In the genomic region with DNA sequence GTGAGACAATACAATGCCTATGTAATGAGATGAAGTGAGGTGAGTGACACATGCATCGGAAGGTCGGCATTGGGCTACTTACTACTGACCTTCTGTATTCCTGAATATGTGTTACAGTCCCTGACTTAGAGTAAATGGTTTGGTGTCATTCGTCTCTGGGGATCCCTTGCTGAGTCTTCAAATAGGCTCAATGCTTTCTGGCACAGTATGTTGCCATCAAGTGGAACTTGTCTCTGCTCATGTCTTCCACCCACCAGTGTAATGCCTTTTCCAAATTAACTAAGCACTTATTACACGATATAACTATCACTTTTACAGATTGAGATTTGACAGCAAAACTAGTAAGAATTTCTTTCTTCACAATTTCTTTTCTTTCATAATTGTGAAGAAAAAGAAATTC, we compare ENCODE assay signal across 19 cellular contexts. TPM values are rescaled to one million over a fixed set of nuclear protein-coding genes. Genes with fewer than 3 reads are reported as not detected.
DNase-seq lines count a peak whose midpoint lies in the region; ATAC-seq and TF ChIP-seq lines count a peak whose summit lies in the region.
"Had no signal": no experiment of that assay in that cellular context is flagged by ENCODE, and none has a peak within 500 bp of the region (broad histone marks: within the 10 kb centered on the region; RNA-seq: fewer than 3 reads in every experiment).

No MANE protein-coding gene starts in this region.

- H3K27me3 Mint-ChIP-seq in HFFc6 (ENCODE audit: insufficient read depth), result no peaks in the 10 kb centered on the region; the same call in 1 of the 2 replicates

- POLR2A ChIA-PET in SK-N-SH (lab: Yijun Ruan, JAX), result no interaction called here

- no peak for ATAC-seq in body of pancreas

- no peak overlapping the region for H2AFZ ChIP-seq in SK-N-SH (ENCODE audit: low read depth)
- no peak overlapping the region for H2AFZ ChIP-seq in smooth muscle cell (ENCODE audit: low read depth)

- peaks cover 0 to 8% of the 10 kb centered on the region in 2 experiments for H3K36me3 ChIP-seq in SK-N-SH (replicated peaks in 1 of 2; ENCODE audit: control insufficient read depth in 1 of 2, insufficient read depth in 2 of 2, low read length in 1 of 2)
- H3K36me3 ChIP-seq in smooth muscle cell (ENCODE audit: low read depth), result no peaks in the 10 kb centered on the region
- no peaks in the 10 kb centered on the region for H3K36me3 ChIP-seq in body of pancreas (replicated peaks in 1 of 2; ENCODE audit: insufficient read depth in 1 of 2, low read depth in 2 of 2)

- H3K4me3 ChIP-seq in SK-N-SH (ENCODE audit: low read depth in 2 of 2, low read length in 1 of 2) (peak overlapping the region in 1 of 2 experiments; percentile 6; a peak in 1 of 4 replicates), smooth muscle cell (no peak overlapping the region), body of pancreas (no peak overlapping the region)

- intact Hi-C loops in body of pancreas (cut with DNase I), result no loop called here

- peak overlapping the region; percentile 54 for H3K4me2 ChIP-seq in SK-N-SH
- peak overlapping the region; percentile 35 for H3K4me2 ChIP-seq in smooth muscle cell

- peaks cover 24% of the 10 kb centered on the region for H3F3A ChIP-seq in SK-N-SH (replicated peaks; ENCODE audit: insufficient read depth)
- peaks cover 9% of the 10 kb centered on the region for H3F3A ChIP-seq in smooth muscle cell (ENCODE audit: low read depth)

- peaks cover 22% of the 10 kb centered on the region for H3K36me3 Mint-ChIP-seq in HFFc6 (ENCODE audit: low read depth)

- H3K79me2 ChIP-seq in SK-N-SH (ENCODE audit: insufficient read depth) (peaks cover 82% of the 10 kb centered on the region), smooth muscle cell (ENCODE audit: low read depth) (peaks cover 92% of the 10 kb centered on the region)

- H3K4me1 ChIP-seq in SK-N-SH (ENCODE audit: control insufficient read depth in 1 of 2, insufficient read depth in 2 of 2, low read depth in 1 of 2, low read length in 1 of 2), result peaks cover 0 to 7% of the 10 kb centered on the region in 2 experiments; a peak in 1 of 4 replicates
- H3K4me1 ChIP-seq in smooth muscle cell (ENCODE audit: low read depth), result peaks cover 3% of the 10 kb centered on the region
- peaks cover under 1% of the 10 kb centered on the region for H3K4me1 ChIP-seq in body of pancreas

- no peak for TF ChIP-seq EP300 in SK-N-SH (IDR thresholded peaks at IDR 0.05; ENCODE audit: borderline replicate concordance in 1 of 2, low read depth in 1 of 2, low read length in 1 of 2)

- H3K4me1 Mint-ChIP-seq in HFFc6 (ENCODE audit: low read depth), result peaks cover 34% of the 10 kb centered on the region

- H4K20me1 ChIP-seq in SK-N-SH (ENCODE audit: insufficient read depth) (no peaks in the 10 kb centered on the region), smooth muscle cell (ENCODE audit: low read depth) (peaks cover 47% of the 10 kb centered on the region)

- peaks cover 11% of the 10 kb centered on the region; the same call in 1 of the 2 replicates for H3K9me3 Mint-ChIP-seq in HFFc6

- WGBS in SK-N-SH (ENCODE audit: low lambda C conversion rate), result 66% methylated on average over 4 of the region's 4 CpGs
- WGBS in smooth muscle cell (ENCODE audit: low lambda C conversion rate), result 92% methylated on average over 4 of the region's 4 CpGs
- WGBS in body of pancreas, 2 donors, result 81 to 91% methylated on average over 4 of the region's 4 CpGs

- H3K27me3 ChIP-seq in SK-N-SH (ENCODE audit: insufficient read depth), result no peaks in the 10 kb centered on the region
- H3K27me3 ChIP-seq in smooth muscle cell (ENCODE audit: low read depth), result no peaks in the 10 kb centered on the region
- no peaks in the 10 kb centered on the region for H3K27me3 ChIP-seq in body of pancreas

- H3K9me3 ChIP-seq in SK-N-SH (peaks cover 7% of the 10 kb centered on the region; the same call in 1 of the 2 replicates), smooth muscle cell (replicated peaks; ENCODE audit: low read depth) (no peaks in the 10 kb centered on the region), body of pancreas (no peaks in the 10 kb centered on the region)

- peak overlapping the region; percentile 54; the same call in 1 of the 2 replicates for H3K27ac Mint-ChIP-seq in HFFc6

- TF ChIP-seq CTCF in HFFc6 (IDR thresholded peaks at IDR 0.05) (no peak), SK-N-SH (IDR thresholded peaks at IDR 0.05) (no peak), smooth muscle cell (IDR thresholded peaks at IDR 0.05; ENCODE audit: borderline replicate concordance, insufficient read depth, poor library complexity, severe bottlenecking) (no peak), body of pancreas (IDR thresholded peaks at IDR 0.05) (no peak)

- TF ChIP-seq POLR2A in body of pancreas (IDR thresholded peaks at IDR 0.05), result no peak

- TF ChIP-seq RAD21 in SK-N-SH (IDR thresholded peaks at IDR 0.05; ENCODE audit: low read length), result no peak

- H3K27ac ChIP-seq in SK-N-SH (ENCODE audit: low read depth in 2 of 2, low read length in 1 of 2), result peak overlapping the region; percentile 28 to 75; a peak in 2 of 4 replicates
- H3K27ac ChIP-seq in epithelial cell of prostate, result peak overlapping the region; percentile 67
- H3K27ac ChIP-seq in smooth muscle cell (ENCODE audit: low read depth), result peak overlapping the region; percentile 87
- no peak overlapping the region for H3K27ac ChIP-seq in body of pancreas

- H3K9ac ChIP-seq in SK-N-SH (peak overlapping the region; percentile 4; the same call in 1 of the 2 replicates), smooth muscle cell (ENCODE audit: low read depth) (peak overlapping the region; percentile 57)

- no peak for DNase-seq in HFFc6
- DNase-seq in SK-N-SH, result no peak
- no peak for DNase-seq in epithelial cell of prostate (ENCODE audit: low read depth, low spot score)
- DNase-seq in smooth muscle cell (lab: John Stamatoyannopoulos, UW; ENCODE audit: unreplicated experiment), result no peak
- DNase-seq in body of pancreas, result no peak
- DNase-seq in activated gamma-delta T cell (lab: John Stamatoyannopoulos, UW), result no peak
- no peak for DNase-seq in epidermal melanocyte (ENCODE audit: insufficient read length, low spot score)
- DNase-seq: Calu3, DMS79 treated with DMSO at 0.1 percent for 48 hours, GF-D8, KBM-7, NCI-H1048, NCI-H1417, NCI-H1694, NCI-H2029 treated with DMSO at 0.1 percent for 48 hours, NCI-H446 treated with DMSO at 0.1 percent for 48 hours, NCI-H526 treated with DMSO at 0.1 percent for 48 hours, RPMI8226, SHP77 treated with DMSO at 0.1 percent for 48 hours had no signal

- CTCF ChIA-PET in SK-N-SH (lab: Yijun Ruan, JAX), result interaction anchor here (1.5 kb wide), 1 partner anchor 11 kb away, joined by 6 read pairs; the partner anchor contains the start of gene CUL2

- peak overlapping the region; percentile 7 for H3K4me3 Mint-ChIP-seq in HFFc6

- H3K9me2 ChIP-seq in SK-N-SH, result no peaks in the 10 kb centered on the region

TF ChIP-seq in SK-N-SH, 30 proteins besides CTCF, POLR2A, EP300 and RAD21 (continues in another document):
- no peak for TF ChIP-seq RXRA (IDR thresholded peaks at IDR 0.05; ENCODE audit: borderline replicate concordance, low read depth)
- no peak for TF ChIP-seq TAF1 (IDR thresholded peaks at IDR 0.05; ENCODE audit: borderline replicate concordance, low read depth, low read length)
- no peak for TF ChIP-seq TCF12 (IDR thresholded peaks at IDR 0.05)
- no peak for TF ChIP-seq SIN3A (IDR thresholded peaks at IDR 0.05; ENCODE audit: borderline replicate concordance, low read depth, low read length)
- TF ChIP-seq, protein P1, sequence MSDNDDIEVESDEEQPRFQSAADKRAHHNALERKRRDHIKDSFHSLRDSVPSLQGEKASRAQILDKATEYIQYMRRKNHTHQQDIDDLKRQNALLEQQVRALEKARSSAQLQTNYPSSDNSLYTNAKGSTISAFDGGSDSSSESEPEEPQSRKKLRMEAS (IDR thresholded peaks at IDR 0.05; ENCODE audit: low read depth), result no peak
- no peak for TF ChIP-seq YY1 (IDR thresholded peaks at IDR 0.05; ENCODE audit: low read depth)
- TF ChIP-seq POLR2AphosphoS5 (IDR thresholded peaks at IDR 0.05; ENCODE audit: low read depth, low read length), result no peak
- no peak for TF ChIP-seq USF2 (IDR thresholded peaks at IDR 0.05; ENCODE audit: borderline replicate concordance, low read depth, low read length)
- TF ChIP-seq, protein P2, sequence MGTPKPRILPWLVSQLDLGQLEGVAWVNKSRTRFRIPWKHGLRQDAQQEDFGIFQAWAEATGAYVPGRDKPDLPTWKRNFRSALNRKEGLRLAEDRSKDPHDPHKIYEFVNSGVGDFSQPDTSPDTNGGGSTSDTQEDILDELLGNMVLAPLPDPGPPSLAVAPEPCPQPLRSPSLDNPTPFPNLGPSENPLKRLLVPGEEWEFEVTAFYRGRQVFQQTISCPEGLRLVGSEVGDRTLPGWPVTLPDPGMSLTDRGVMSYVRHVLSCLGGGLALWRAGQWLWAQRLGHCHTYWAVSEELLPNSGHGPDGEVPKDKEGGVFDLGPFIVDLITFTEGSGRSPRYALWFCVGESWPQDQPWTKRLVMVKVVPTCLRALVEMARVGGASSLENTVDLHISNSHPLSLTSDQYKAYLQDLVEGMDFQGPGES (IDR thresholded peaks at IDR 0.05; ENCODE audit: low read depth, low read length), result no peak
- no peak for TF ChIP-seq MXI1 (IDR thresholded peaks at IDR 0.05; ENCODE audit: low read depth, low read length)
- no peak for TF ChIP-seq NFIC (IDR thresholded peaks at IDR 0.05; ENCODE audit: borderline replicate concordance)
- no peak for TF ChIP-seq MEF2A (IDR thresholded peaks at IDR 0.05; ENCODE audit: borderline replicate concordance, low read depth)

RNA-seq across cellular contexts. Expression of gene CUL2, which starts 10.9 kb away (rescaled TPM):
- 10 to 100 TPM; 42.5 to 55.7 (median 51.3) TPM for total RNA-seq in HFFc6 (2021; fragmentation: NEBNext Ultra II Directional; extraction: Animal tissue kit (Norgen Biotek cat#: 25700))
- 13.1 and 15.0 TPM in 2 replicates for polyA plus RNA-seq in SK-N-SH (2012; rRNA removed)
- 20.3 and 22.2 TPM in 2 replicates for polyA plus RNA-seq in SK-N-SH (2012; cell fraction: cytosol; rRNA removed)
- polyA plus RNA-seq in SK-N-SH (2012; cell fraction: nucleus; rRNA removed), result 10.8 and 18.2 TPM in 2 replicates
- total RNA-seq in smooth muscle cell, result 38.7 and 52.5 TPM in 2 replicates
- polyA plus RNA-seq in smooth muscle cell, result 35.9 and 39.6 TPM in 2 replicates
- 1 to 10 TPM; 7.3 to 8.0 TPM for total RNA-seq in body of pancreas

RNA-seq across cellular contexts. Expression of gene CREM, which starts 47.4 kb away (rescaled TPM):
- 10 to 100 TPM; 21.1 to 34.0 (median 30.2) TPM for total RNA-seq in HFFc6 (2021; fragmentation: NEBNext Ultra II Directional; extraction: Animal tissue kit (Norgen Biotek cat#: 25700))
- 41.4 TPM in 2 replicates for polyA plus RNA-seq in SK-N-SH (2012; rRNA removed)
- 47.1 and 52.1 TPM in 2 replicates for polyA plus RNA-seq in SK-N-SH (2012; cell fraction: cytosol; rRNA removed)
- polyA plus RNA-seq in SK-N-SH (2012; cell fraction: nucleus; rRNA removed), result 15.7 and 28.2 TPM in 2 replicates
- 49.3 and 102 TPM in 2 replicates for total RNA-seq in smooth muscle cell
- 45.9 and 46.4 TPM in 2 replicates for polyA plus RNA-seq in smooth muscle cell
- 10 to 100 TPM; 10.5 to 26.7 TPM for total RNA-seq in body of pancreas

Comparison
In these comparisons a context has a peak if more than half of its experiments do, and no peak if none do; other contexts are left out.
1. H3K27ac ChIP-seq: peak in SK-N-SH (2 of 2), epithelial cell of prostate (single experiment) and smooth muscle cell (single experiment); none in body of pancreas (0 of 4).